Comparison of ENCODE assay signal across 13 cellular contexts in the genomic region with DNA sequence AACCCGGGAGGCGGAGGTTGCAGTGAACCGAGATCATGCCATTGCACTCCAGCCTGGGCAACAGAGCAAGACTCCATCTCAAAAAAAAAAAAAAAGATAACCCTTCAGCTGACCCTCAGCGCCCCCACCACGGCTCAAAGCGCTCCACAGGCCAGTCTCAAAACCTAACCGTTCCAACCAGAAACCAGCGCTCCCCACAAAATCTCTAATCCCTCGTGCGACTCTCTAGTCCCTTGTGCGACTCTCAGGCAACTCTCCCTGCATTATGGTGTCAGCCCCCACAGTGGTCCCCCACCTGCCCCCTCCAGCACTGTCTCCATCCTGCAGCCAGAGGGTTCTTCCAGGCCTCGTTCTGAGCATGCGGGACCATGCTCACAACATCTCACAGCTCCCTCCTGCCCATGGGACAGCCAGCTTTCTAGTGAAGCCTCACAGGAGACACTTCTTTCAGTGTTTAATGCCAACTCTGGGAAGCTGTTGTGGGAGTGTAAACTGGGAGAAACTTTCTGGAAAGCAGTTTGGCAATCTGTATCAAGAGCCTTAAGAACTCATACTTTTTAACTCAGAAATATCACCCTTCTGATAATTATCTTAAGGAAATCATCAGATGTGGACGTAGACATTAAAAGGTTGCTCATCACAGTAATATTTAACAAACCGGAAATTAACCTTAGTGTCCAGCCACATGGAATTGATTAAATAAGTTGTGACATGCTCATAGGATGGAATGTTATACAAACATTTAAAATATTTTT. TPM values are rescaled to one million over a fixed set of nuclear protein-coding genes. Genes with fewer than 3 reads are reported as not detected.
A peak's percentile ranks its signal among the peaks of the same experiment; 100 is the strongest.
DNase-seq lines count a peak whose midpoint lies in the region; ATAC-seq, FAIRE-seq and TF ChIP-seq lines count a peak whose summit lies in the region.
"Had no signal": no experiment of that assay in that cellular context is flagged by ENCODE, and none has a peak within 500 bp of the region (broad histone marks: within the 10 kb centered on the region; RNA-seq: fewer than 3 reads in every experiment).

No MANE protein-coding gene starts in this region.

- peak overlapping the region; percentile 17 for H3K27ac Mint-ChIP-seq in activated T-helper 2 cell treated with anti-CD3 and anti-CD28 coated beads, Interferon-gamma antibody, Interleukin-2, Interleukin-4, amounts not matched to agents 10 μg/mL and 5 μg/mL and 100 μg/mL, durations not matched to agents 14 hours and 24 hours and 36 hours
- peak overlapping the region; percentile 79 for H3K27ac Mint-ChIP-seq in memory B cell
- H3K27ac Mint-ChIP-seq: WTC11 had no signal

- H3K27ac ChIP-seq in vagina: peak overlapping the region; percentile 32

- peaks cover 31% of the 10 kb centered on the region for H3K4me1 ChIP-seq in vagina

- H3K36me3 ChIP-seq in vagina: no peaks in the 10 kb centered on the region

- no peak for TF ChIP-seq POLR2A in vagina (IDR thresholded peaks at IDR 0.05)

- H3K4me3 Mint-ChIP-seq in activated T-helper 2 cell treated with anti-CD3 and anti-CD28 coated beads, Interferon-gamma antibody, Interleukin-2, Interleukin-4, amounts not matched to agents 10 μg/mL and 5 μg/mL and 100 μg/mL, durations not matched to agents 14 hours and 24 hours and 36 hours (ENCODE audit: low read depth): no peak overlapping the region
- H3K4me3 Mint-ChIP-seq in memory B cell: peak overlapping the region; percentile 53
- H3K4me3 Mint-ChIP-seq: WTC11 had no signal

- peaks cover 19% of the 10 kb centered on the region for H3K4me1 Mint-ChIP-seq in activated T-helper 2 cell treated with anti-CD3 and anti-CD28 coated beads, Interferon-gamma antibody, Interleukin-2, Interleukin-4, amounts not matched to agents 10 μg/mL and 5 μg/mL and 100 μg/mL, durations not matched to agents 14 hours and 24 hours and 36 hours (ENCODE audit: low read depth)
- peaks cover 31% of the 10 kb centered on the region for H3K4me1 Mint-ChIP-seq in memory B cell

- no peaks in the 10 kb centered on the region for H3K27me3 Mint-ChIP-seq in activated T-helper 2 cell treated with anti-CD3 and anti-CD28 coated beads, Interferon-gamma antibody, Interleukin-2, Interleukin-4, amounts not matched to agents 10 μg/mL and 5 μg/mL and 100 μg/mL, durations not matched to agents 14 hours and 24 hours and 36 hours (ENCODE audit: low read depth)
- H3K27me3 Mint-ChIP-seq in memory B cell: no peaks in the 10 kb centered on the region

- H3K27me3 ChIP-seq in vagina: no peaks in the 10 kb centered on the region

- intact Hi-C loops in Right ventricle myocardium superior (cut with DNase I) (no loop called here), left ventricle myocardium superior (cut with micrococcal nuclease) (no loop called here), vagina (cut with DNase I) (no loop called here), sciatic nerve (cut with DNase I) (loop anchor here (5.0 kb wide), 1 partner anchor 1456 kb away; no protein-coding TSS in a partner anchor)
- intact Hi-C loops in activated T-helper 2 cell treated with anti-CD3 and anti-CD28 coated beads, Interferon-gamma antibody, Interleukin-2, Interleukin-4, amounts not matched to agents 10 μg/mL and 5 μg/mL and 100 μg/mL, durations not matched to agents 14 hours and 24 hours and 36 hours (cut with micrococcal nuclease): no loop called here

- TF ChIP-seq CTCF in vagina (IDR thresholded peaks at IDR 0.05): no peak

- H3K36me3 Mint-ChIP-seq in activated T-helper 2 cell treated with anti-CD3 and anti-CD28 coated beads, Interferon-gamma antibody, Interleukin-2, Interleukin-4, amounts not matched to agents 10 μg/mL and 5 μg/mL and 100 μg/mL, durations not matched to agents 14 hours and 24 hours and 36 hours (ENCODE audit: low read depth): peaks cover 31% of the 10 kb centered on the region
- peaks cover 11% of the 10 kb centered on the region for H3K36me3 Mint-ChIP-seq in memory B cell
- H3K36me3 Mint-ChIP-seq: WTC11 had no signal

- H3K9me3 ChIP-seq in vagina: no peaks in the 10 kb centered on the region
- H3K9me3 ChIP-seq: Caco-2 had no signal

- no peak for FAIRE-seq in urothelium cell line (lab: Jason Lieb, UNC)
- FAIRE-seq: endothelial cell of umbilical vein had no signal

- DNase-seq in Right ventricle myocardium superior: peak; percentile 12
- no peak for DNase-seq in left ventricle myocardium superior
- DNase-seq in activated T-helper 2 cell treated with anti-CD3 and anti-CD28 coated beads, Interferon-gamma antibody, Interleukin-2, Interleukin-4, amounts not matched to agents 10 μg/mL and 5 μg/mL and 100 μg/mL, durations not matched to agents 14 hours and 24 hours and 36 hours (ENCODE audit: low spot score): no peak
- DNase-seq in memory B cell (ENCODE audit: low spot score in 2 of 2): no peak
- no peak for DNase-seq in vagina (ENCODE audit: extremely low spot score in 2 of 2)
- DNase-seq in urothelium cell line (ENCODE audit: low spot score): no peak
- no peak for DNase-seq in sciatic nerve (ENCODE audit: low spot score)
- DNase-seq: Caco-2, left cardiac atrium had no signal

- no peaks in the 10 kb centered on the region for H3K9me3 Mint-ChIP-seq in activated T-helper 2 cell treated with anti-CD3 and anti-CD28 coated beads, Interferon-gamma antibody, Interleukin-2, Interleukin-4, amounts not matched to agents 10 μg/mL and 5 μg/mL and 100 μg/mL, durations not matched to agents 14 hours and 24 hours and 36 hours
- H3K9me3 Mint-ChIP-seq in memory B cell: no peaks in the 10 kb centered on the region
- H3K9me3 Mint-ChIP-seq: WTC11 had no signal

- ATAC-seq in Right ventricle myocardium superior (ENCODE audit: poor library complexity) (no peak), left ventricle myocardium superior (no peak), memory B cell (ENCODE audit: low read depth) (no peak), HG03460 (IDR thresholded peaks at IDR 0.05; ENCODE audit: unreplicated experiment) (no peak), sciatic nerve (no peak)
- ATAC-seq: left cardiac atrium, WTC11 had no signal

- no peak overlapping the region for H3K4me3 ChIP-seq in vagina

RNA-seq across cellular contexts. Expression of gene RASGRP2, which starts 4.2 kb away (rescaled TPM):
- total RNA-seq in Right ventricle myocardium superior (38.4 TPM), left ventricle myocardium superior (44.5 TPM), vagina (27.5 TPM), sciatic nerve (39.7 TPM)
- 19.6 and 20.9 TPM in 2 replicates for total RNA-seq in activated T-helper 2 cell treated with anti-CD3 and anti-CD28 coated beads, Interferon-gamma antibody, Interleukin-2, Interleukin-4, amounts not matched to agents 10 μg/mL and 5 μg/mL and 100 μg/mL, durations not matched to agents 14 hours and 24 hours and 36 hours

RNA-seq across cellular contexts. Expression of gene PYGM, which starts 11.6 kb away (rescaled TPM):
- 183 TPM for total RNA-seq in Right ventricle myocardium superior
- total RNA-seq in left ventricle myocardium superior: 175 TPM
- 1.9 and 2.0 TPM in 2 replicates for total RNA-seq in activated T-helper 2 cell treated with anti-CD3 and anti-CD28 coated beads, Interferon-gamma antibody, Interleukin-2, Interleukin-4, amounts not matched to agents 10 μg/mL and 5 μg/mL and 100 μg/mL, durations not matched to agents 14 hours and 24 hours and 36 hours
- 0.98 TPM for total RNA-seq in vagina
- 8.1 TPM for total RNA-seq in sciatic nerve

RNA-seq across cellular contexts. Expression of gene NRXN2, which starts 25.1 kb away (rescaled TPM):
- 0.86 TPM for total RNA-seq in Right ventricle myocardium superior
- total RNA-seq in left ventricle myocardium superior: 0.97 TPM
- total RNA-seq in activated T-helper 2 cell treated with anti-CD3 and anti-CD28 coated beads, Interferon-gamma antibody, Interleukin-2, Interleukin-4, amounts not matched to agents 10 μg/mL and 5 μg/mL and 100 μg/mL, durations not matched to agents 14 hours and 24 hours and 36 hours: 0.05 TPM in 1 of 2 replicates, not detected in the other
- total RNA-seq in vagina: 16.9 TPM
- total RNA-seq in sciatic nerve: 13.7 TPM
- total RNA-seq: endothelial cell of umbilical vein, pulmonary artery endothelial cell had no signal

RNA-seq across cellular contexts. Expression of gene SF1, which starts 30.2 kb away (rescaled TPM):
- 182 TPM for total RNA-seq in Right ventricle myocardium superior
- total RNA-seq in left ventricle myocardium superior: 191 TPM
- 460 and 461 TPM in 2 replicates for total RNA-seq in activated T-helper 2 cell treated with anti-CD3 and anti-CD28 coated beads, Interferon-gamma antibody, Interleukin-2, Interleukin-4, amounts not matched to agents 10 μg/mL and 5 μg/mL and 100 μg/mL, durations not matched to agents 14 hours and 24 hours and 36 hours
- 278 TPM for total RNA-seq in vagina
- 366 TPM for total RNA-seq in sciatic nerve

RNA-seq across cellular contexts. Expression of gene MAP4K2, which starts 54.9 kb away (rescaled TPM):
- 7.7 TPM for total RNA-seq in Right ventricle myocardium superior
- 8.6 TPM for total RNA-seq in left ventricle myocardium superior
- 72.1 and 77.5 TPM in 2 replicates for total RNA-seq in activated T-helper 2 cell treated with anti-CD3 and anti-CD28 coated beads, Interferon-gamma antibody, Interleukin-2, Interleukin-4, amounts not matched to agents 10 μg/mL and 5 μg/mL and 100 μg/mL, durations not matched to agents 14 hours and 24 hours and 36 hours
- 20.6 TPM for total RNA-seq in vagina
- total RNA-seq in sciatic nerve: 18.0 TPM

Comparison
In these comparisons a context has a peak if more than half of its experiments do, and no peak if none do; other contexts are left out.
1. RNA of gene PYGM, which starts 11.6 kb away (total RNA-seq): 183 TPM in Right ventricle myocardium superior (single experiment) and 175 TPM in left ventricle myocardium superior (single experiment); 8.1 TPM in sciatic nerve (single experiment), 1.9 to 2.0 TPM in activated T-helper 2 cell treated with anti-CD3 and anti-CD28 coated beads, Interferon-gamma antibody, Interleukin-2, Interleukin-4, amounts not matched to agents 10 μg/mL and 5 μg/mL and 100 μg/mL, durations not matched to agents 14 hours and 24 hours and 36 hours and 0.98 TPM in vagina (single experiment); every median in the first group is over 10 times any median in the second.